Comparison of ENCODE assay signal across 8 cellular contexts in the genomic region with DNA sequence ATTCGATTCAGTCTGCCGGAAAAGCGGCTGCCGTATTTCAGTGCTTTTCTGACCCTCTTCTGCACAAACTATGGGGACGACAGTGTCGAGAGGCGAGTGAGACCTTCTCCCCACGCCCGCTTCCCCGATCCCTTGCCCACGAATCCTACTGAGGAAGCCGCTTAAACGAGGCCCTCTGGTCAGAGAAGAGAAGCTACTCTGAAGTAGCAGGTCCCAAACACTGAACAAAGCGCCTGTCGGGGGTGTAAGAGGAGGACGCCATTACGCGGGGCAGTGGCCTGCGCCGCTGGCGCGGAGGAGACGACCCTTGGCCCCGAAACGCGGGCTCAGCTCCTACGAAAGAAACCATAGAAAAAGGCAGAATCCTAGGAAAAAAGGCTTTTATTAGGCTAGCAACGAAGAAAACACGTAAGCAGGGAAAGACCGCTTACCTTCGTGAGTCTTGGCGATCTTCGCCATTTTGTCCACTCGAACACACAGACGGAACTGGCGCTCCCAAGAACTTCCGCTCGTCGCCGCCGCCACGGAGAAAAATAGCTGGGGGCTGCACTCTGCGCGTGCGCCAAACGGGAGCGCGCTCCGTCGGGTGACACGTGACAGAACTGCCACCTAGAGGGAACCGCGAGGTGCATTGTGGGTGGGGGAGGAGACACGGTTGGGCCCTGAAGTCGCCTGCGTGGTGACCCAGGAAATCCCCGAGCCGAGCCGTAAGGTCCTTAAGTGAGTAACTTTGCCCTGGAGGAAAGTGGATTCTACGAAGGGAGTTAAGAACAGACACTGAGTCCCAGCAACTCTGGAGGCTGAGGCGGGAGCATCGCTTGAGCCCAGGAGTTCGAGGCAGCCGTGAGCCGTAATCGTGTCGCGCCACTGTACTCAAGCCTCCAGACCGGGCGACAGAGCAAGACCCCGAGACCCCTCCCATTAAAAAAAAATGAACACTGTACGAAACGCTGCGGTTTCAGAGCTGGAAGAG. TPM values are rescaled to one million over a fixed set of nuclear protein-coding genes. Genes with fewer than 3 reads are reported as not detected.
DNase-seq lines count a peak whose midpoint lies in the region; ATAC-seq and TF ChIP-seq lines count a peak whose summit lies in the region.

A gene with protein sequence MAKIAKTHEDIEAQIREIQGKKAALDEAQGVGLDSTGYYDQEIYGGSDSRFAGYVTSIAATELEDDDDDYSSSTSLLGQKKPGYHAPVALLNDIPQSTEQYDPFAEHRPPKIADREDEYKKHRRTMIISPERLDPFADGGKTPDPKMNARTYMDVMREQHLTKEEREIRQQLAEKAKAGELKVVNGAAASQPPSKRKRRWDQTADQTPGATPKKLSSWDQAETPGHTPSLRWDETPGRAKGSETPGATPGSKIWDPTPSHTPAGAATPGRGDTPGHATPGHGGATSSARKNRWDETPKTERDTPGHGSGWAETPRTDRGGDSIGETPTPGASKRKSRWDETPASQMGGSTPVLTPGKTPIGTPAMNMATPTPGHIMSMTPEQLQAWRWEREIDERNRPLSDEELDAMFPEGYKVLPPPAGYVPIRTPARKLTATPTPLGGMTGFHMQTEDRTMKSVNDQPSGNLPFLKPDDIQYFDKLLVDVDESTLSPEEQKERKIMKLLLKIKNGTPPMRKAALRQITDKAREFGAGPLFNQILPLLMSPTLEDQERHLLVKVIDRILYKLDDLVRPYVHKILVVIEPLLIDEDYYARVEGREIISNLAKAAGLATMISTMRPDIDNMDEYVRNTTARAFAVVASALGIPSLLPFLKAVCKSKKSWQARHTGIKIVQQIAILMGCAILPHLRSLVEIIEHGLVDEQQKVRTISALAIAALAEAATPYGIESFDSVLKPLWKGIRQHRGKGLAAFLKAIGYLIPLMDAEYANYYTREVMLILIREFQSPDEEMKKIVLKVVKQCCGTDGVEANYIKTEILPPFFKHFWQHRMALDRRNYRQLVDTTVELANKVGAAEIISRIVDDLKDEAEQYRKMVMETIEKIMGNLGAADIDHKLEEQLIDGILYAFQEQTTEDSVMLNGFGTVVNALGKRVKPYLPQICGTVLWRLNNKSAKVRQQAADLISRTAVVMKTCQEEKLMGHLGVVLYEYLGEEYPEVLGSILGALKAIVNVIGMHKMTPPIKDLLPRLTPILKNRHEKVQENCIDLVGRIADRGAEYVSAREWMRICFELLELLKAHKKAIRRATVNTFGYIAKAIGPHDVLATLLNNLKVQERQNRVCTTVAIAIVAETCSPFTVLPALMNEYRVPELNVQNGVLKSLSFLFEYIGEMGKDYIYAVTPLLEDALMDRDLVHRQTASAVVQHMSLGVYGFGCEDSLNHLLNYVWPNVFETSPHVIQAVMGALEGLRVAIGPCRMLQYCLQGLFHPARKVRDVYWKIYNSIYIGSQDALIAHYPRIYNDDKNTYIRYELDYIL (minus strand): TSS at position 488 of the 973 bp plus-strand sequence. CDS start 29 bp downstream, at position 459.

- DNase-seq in GM13976 (ENCODE audit: low spot score) (peak; percentile 96), NCI-H146 treated with DMSO at 0.1 percent for 48 hours (lab: John Stamatoyannopoulos, UW; ENCODE audit: unreplicated experiment) (peak; percentile 89), amniotic epithelial cell (ENCODE audit: low read depth) (peak; percentile 90), heart right ventricle (peak; percentile 98 to 99), posterior cingulate gyrus (peak; percentile 93 to 99 (median 98)), upper lobe of left lung (peak; percentile 99)

- peak within 1 kb of the TSS; percentile 69 to 100 (median 88) for H3K4me3 ChIP-seq in heart right ventricle
- peak within 1 kb of the TSS; percentile 86 to 97 (median 91) for H3K4me3 ChIP-seq in upper lobe of left lung

- H3K9me3 ChIP-seq in heart right ventricle, result no peaks in the 10 kb centered on the region
- no peaks in the 10 kb centered on the region for H3K9me3 ChIP-seq in upper lobe of left lung

- peak in 1 of 4 donors; percentile 63 for TF ChIP-seq EP300 in upper lobe of left lung (IDR thresholded peaks at IDR 0.05)

- H3K27ac ChIP-seq in heart right ventricle (peak within 1 kb of the TSS; percentile 90 to 99 (median 96)), upper lobe of left lung (peak within 1 kb of the TSS; percentile 97 to 99 (median 99))

- TF ChIP-seq POLR2A in upper lobe of left lung (IDR thresholded peaks at IDR 0.05), result peak; percentile 19 to 95 (median 90)

- H3K36me3 ChIP-seq in heart right ventricle (no peaks in the 10 kb centered on the region), upper lobe of left lung (no peaks in the 10 kb centered on the region)

- TF ChIP-seq CTCF in GM13976 (IDR thresholded peaks at IDR 0.05; ENCODE audit: borderline replicate concordance, control extremely low read depth, extremely low read depth, insufficient read depth, missing control alignments), result no peak
- TF ChIP-seq CTCF in heart right ventricle (IDR thresholded peaks at IDR 0.05), result no peak
- TF ChIP-seq CTCF in upper lobe of left lung (IDR thresholded peaks at IDR 0.05), result no peak

- H3K27me3 ChIP-seq in heart right ventricle, result no peaks in the 10 kb centered on the region
- no peaks in the 10 kb centered on the region for H3K27me3 ChIP-seq in upper lobe of left lung

- 0 to 1% methylated on average over 74 of the region's 74 CpGs for WGBS in heart right ventricle, 2 donors
- WGBS in upper lobe of left lung, 2 donors, result 1% methylated on average over 57 to 74 of the region's 74 CpGs

- intact Hi-C loops in T-helper 1 cell treated with Interleukin-12 subunit alpha and Interleukin-12 subunit beta and Interleukin-4 antibody, amounts not matched to agents 30 ng/mL and 1 ng/mL, for 36 hours (cut with micrococcal nuclease), result loop anchor here (1.0 to 5.0 kb wide), 11 partner anchors 18 to 1873 kb away; partner anchors contain the start of genes CCDC150, COQ10B, HSPE1 and MARS2
- intact Hi-C loops in heart right ventricle (cut with DNase I) (loop anchor here in 8 of 10 donors (1.0 to 10.0 kb wide), 5 partner anchors 18 to 270 kb away; partner anchors contain the start of genes COQ10B (in 7 of the 8), MARS2 (in 3 of the 8) and HSPD1 (in 2 of the 8)), posterior cingulate gyrus (cut with DNase I) (loop anchor here (1.0 to 5.0 kb wide), 2 partner anchors 18 to 62 kb away; partner anchors contain the start of genes COQ10B and HSPD1)

- peaks cover 11 to 52% (median 48%) of the 10 kb centered on the region in 9 donors for H3K4me1 ChIP-seq in heart right ventricle
- H3K4me1 ChIP-seq in upper lobe of left lung, result peaks cover 32 to 46% (median 43%) of the 10 kb centered on the region in 4 donors

- ATAC-seq in HG02870 (IDR thresholded peaks at IDR 0.05; ENCODE audit: unreplicated experiment), result peak; percentile 91
- peak; percentile 97 to 99 (median 99) for ATAC-seq in heart right ventricle
- ATAC-seq in upper lobe of left lung (ENCODE audit: low FRiP score in 2 of 2), result peak; percentile 99

- in situ Hi-C loops in GM13976 (cut with MboI; ENCODE audit: low sequenced_read_pairs, unreplicated experiment), result no loop called here

RNA-seq across cellular contexts. Expression of the gene that starts here (rescaled TPM):
- 314 and 324 TPM in 2 replicates for total RNA-seq in T-helper 1 cell treated with Interleukin-12 subunit alpha and Interleukin-12 subunit beta and Interleukin-4 antibody, amounts not matched to agents 30 ng/mL and 1 ng/mL, for 36 hours
- total RNA-seq in heart right ventricle (100 to 1,000 TPM; 132 to 162 (median 151) TPM), upper lobe of left lung (100 to 1,000 TPM; 182 to 614 (median 203) TPM)
- polyA plus RNA-seq in heart right ventricle, result 100 to 1,000 TPM; 103 to 206 TPM

Comparison
In these comparisons a context has a peak if more than half of its experiments do, and no peak if none do; other contexts are left out.
1. Peak in every context shown above with its lines: DNase-seq, ATAC-seq, H3K4me3 ChIP-seq and H3K27ac ChIP-seq.